Comparison of ENCODE assay signal across 8 cellular contexts in the genomic region with DNA sequence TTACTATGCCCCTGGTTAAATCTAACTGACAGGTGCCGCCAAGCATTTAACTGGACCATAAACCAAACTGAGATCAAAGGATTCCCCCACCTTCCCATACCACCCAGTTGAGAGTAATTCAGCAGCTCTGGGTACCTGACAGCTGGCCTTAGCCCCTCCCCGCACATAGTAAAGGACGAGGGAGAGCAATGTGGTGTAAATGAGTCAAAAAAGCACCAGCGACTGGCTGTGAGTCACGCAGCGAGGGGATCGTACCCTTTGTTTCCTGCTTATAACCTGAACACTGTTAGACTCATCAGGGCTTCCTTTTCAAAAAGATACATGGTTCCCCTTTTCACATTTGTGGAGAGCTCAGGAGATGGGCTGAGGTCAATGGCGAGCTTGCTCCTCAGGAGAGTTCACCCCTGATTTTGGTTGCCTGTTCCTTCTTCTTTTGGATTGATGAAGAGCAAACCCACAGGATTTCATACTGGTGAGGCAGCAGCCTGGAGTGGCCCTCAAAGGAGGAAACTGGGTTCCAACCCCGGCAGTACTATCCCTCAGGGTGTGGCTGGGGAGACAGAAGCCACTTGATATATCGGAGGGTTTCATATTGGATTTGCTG.
DNase-seq lines count a peak whose midpoint lies in the region; ATAC-seq, FAIRE-seq and TF ChIP-seq lines count a peak whose summit lies in the region.

No MANE protein-coding gene starts in this region.

- FAIRE-seq in urothelium cell line (lab: Jason Lieb, UNC) = no peak

- H3K36me3 ChIP-seq in HUES6 (ENCODE audit: control insufficient read depth, insufficient read depth, low read length) = no peaks in the 10 kb centered on the region
- no peaks in the 10 kb centered on the region for H3K36me3 ChIP-seq in kidney epithelial cell (ENCODE audit: control insufficient read depth, insufficient read depth, low read length)

- peak overlapping the region; percentile 28; the same call in 1 of the 2 replicates for H3K27ac ChIP-seq in HUES6 (ENCODE audit: low read depth, low read length)

- TF ChIP-seq CTCF in kidney epithelial cell (IDR thresholded peaks at IDR 0.05; ENCODE audit: insufficient read depth, low read length, poor library complexity, severe bottlenecking) = no peak

- H3K9ac ChIP-seq in HUES6 (ENCODE audit: low read length) = peak overlapping the region; percentile 63

- peak; percentile 66 for ATAC-seq in GM21717 (IDR thresholded peaks at IDR 0.05; ENCODE audit: unreplicated experiment)

- peak overlapping the region; percentile 4; the same call in 1 of the 2 replicates for H3K4me3 ChIP-seq in HUES6 (ENCODE audit: low read depth, low read length)
- no peak overlapping the region for H3K4me3 ChIP-seq in kidney epithelial cell (ENCODE audit: low read depth, low read length)

- H3K4me1 ChIP-seq in HUES6 (ENCODE audit: control insufficient read depth, insufficient read depth, low read length) = peaks cover 51% of the 10 kb centered on the region

- H3K27me3 ChIP-seq in HUES6 (ENCODE audit: control insufficient read depth, insufficient read depth, low read length) (peaks cover 14% of the 10 kb centered on the region; the same call in 1 of the 2 replicates), kidney epithelial cell (ENCODE audit: control insufficient read depth, insufficient read depth, low read length) (no peaks in the 10 kb centered on the region)

- no peaks in the 10 kb centered on the region for H3K9me3 ChIP-seq in HUES6 (ENCODE audit: control insufficient read depth, insufficient read depth, low read depth, low read length)

- DNase-seq in ELR (ENCODE audit: low read depth) (peak; percentile 91), kidney epithelial cell (ENCODE audit: low read depth) (peak; percentile 64), urothelium cell line (ENCODE audit: low spot score) (peak; percentile 89), NCI-H2171 (lab: John Stamatoyannopoulos, UW) (no peak), NCI-H2196 treated with DMSO at 0.1 percent for 48 hours (lab: John Stamatoyannopoulos, UW; ENCODE audit: unreplicated experiment) (no peak)
- DNase-seq in activated CD8-positive, alpha-beta memory T cell treated with anti-CD3 and anti-CD28 coated beads for 24 hours = peak; percentile 76

Comparison
In these comparisons a context has a peak if more than half of its experiments do, and no peak if none do; other contexts are left out.
1. DNase-seq: peak in ELR (single experiment), activated CD8-positive, alpha-beta memory T cell treated with anti-CD3 and anti-CD28 coated beads for 24 hours (single experiment), kidney epithelial cell (single experiment) and urothelium cell line (single experiment); none in NCI-H2171 (single experiment) and NCI-H2196 treated with DMSO at 0.1 percent for 48 hours (single experiment).